In the genomic region with DNA sequence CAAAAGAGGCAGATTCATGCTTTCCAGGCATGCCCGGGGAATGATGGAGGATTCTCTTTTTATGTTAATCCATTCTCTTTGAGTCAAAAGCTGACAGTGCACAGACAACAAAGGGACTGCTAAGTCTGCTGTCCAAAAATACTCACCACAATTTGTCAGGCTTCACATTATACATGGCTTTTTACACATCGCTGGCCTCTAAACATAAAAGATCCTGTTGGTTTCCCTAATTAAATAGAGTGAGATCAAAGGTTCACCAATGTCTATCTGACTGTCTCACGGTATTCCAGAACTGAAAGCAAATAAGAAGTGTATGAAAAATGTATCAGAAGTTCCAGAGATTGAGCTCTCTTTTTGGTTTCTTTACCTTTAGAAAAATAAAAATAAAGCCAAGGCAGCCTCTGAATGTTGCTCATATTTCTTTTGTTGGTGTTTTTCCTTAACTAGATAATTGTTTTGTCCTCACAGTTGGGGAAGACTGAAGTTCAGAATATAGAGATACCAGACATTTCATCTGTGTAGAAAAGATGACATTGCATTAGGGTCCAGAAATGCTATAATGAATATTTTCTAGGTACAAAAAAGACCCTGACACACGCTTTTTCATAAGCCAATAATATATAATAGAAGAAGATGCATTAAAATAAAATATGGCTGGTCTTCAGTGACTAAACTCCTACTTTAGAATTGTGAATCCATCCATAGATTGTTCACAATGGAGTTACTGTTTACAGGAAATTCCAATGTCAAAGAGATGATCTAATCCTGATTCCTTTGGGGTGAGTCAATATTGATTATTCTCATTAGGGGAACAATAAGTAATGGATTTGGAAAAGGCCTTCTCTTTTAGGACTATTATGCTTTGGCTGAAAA, we compare ENCODE assay signal across 1 cellular context.
TF ChIP-seq lines count a peak whose summit lies in the region.

No MANE protein-coding gene starts in this region.

TF ChIP-seq in HepG2, 621 proteins besides CTCF, POLR2A, EP300 and RAD21 (continued from another document and continues in another):
- TF ChIP-seq, protein P1, sequence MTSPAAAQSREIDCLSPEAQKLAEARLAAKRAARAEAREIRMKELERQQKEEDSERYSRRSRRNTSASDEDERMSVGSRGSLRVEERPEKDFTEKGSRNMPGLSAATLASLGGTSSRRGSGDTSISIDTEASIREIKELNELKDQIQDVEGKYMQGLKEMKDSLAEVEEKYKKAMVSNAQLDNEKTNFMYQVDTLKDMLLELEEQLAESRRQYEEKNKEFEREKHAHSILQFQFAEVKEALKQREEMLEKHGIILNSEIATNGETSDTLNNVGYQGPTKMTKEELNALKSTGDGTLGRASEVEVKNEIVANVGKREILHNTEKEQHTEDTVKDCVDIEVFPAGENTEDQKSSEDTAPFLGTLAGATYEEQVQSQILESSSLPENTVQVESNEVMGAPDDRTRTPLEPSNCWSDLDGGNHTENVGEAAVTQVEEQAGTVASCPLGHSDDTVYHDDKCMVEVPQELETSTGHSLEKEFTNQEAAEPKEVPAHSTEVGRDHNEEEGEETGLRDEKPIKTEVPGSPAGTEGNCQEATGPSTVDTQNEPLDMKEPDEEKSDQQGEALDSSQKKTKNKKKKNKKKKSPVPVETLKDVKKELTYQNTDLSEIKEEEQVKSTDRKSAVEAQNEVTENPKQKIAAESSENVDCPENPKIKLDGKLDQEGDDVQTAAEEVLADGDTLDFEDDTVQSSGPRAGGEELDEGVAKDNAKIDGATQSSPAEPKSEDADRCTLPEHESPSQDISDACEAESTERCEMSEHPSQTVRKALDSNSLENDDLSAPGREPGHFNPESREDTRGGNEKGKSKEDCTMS (CRISPR knock-in tag; conservative IDR thresholded peaks at IDR 0.05), result no peak
- TF ChIP-seq MIXL1 (CRISPR knock-in tag; IDR thresholded peaks at IDR 0.05) (peak; percentile 99), ETV5 (CRISPR knock-in tag; IDR thresholded peaks at IDR 0.05; ENCODE audit: borderline replicate concordance) (peak; percentile 50; the same call in 1 of the 2 replicates), PHF5A (CRISPR knock-in tag; IDR thresholded peaks at IDR 0.05; ENCODE audit: low read depth, unreplicated experiment) (peak; percentile 46), SALL1 (CRISPR knock-in tag; IDR thresholded peaks at IDR 0.05) (peak; percentile 56; the same call in 1 of the 2 replicates), ELF1 (CRISPR knock-in tag; IDR thresholded peaks at IDR 0.05) (no peak), FOXO1 (CRISPR knock-in tag; IDR thresholded peaks at IDR 0.05) (peak; percentile 66; the same call in 1 of the 2 replicates), ATF7 (IDR thresholded peaks at IDR 0.05) (peak; percentile 90), ATF7 (CRISPR knock-in tag; IDR thresholded peaks at IDR 0.05) (no peak; the same call in 1 of the 2 replicates), FOXK1 (CRISPR knock-in tag; IDR thresholded peaks at IDR 0.05; ENCODE audit: borderline replicate concordance, low read depth) (peak; percentile 85; the same call in 1 of the 2 replicates), FOXP1 (IDR thresholded peaks at IDR 0.05) (0 out of 2 replicates have a peak, but pooled peaks have one; percentile 21), FOXP1 (CRISPR knock-in tag; IDR thresholded peaks at IDR 0.05) (peak; percentile 89), MXI1 (IDR thresholded peaks at IDR 0.05; ENCODE audit: borderline replicate concordance, low read depth, low read length) (peak; percentile 38; the same call in 1 of the 3 replicates), ZNF468 (CRISPR knock-in tag; IDR thresholded peaks at IDR 0.05) (no peak), ZNF570 (CRISPR knock-in tag; IDR thresholded peaks at IDR 0.05; ENCODE audit: borderline replicate concordance) (no peak), HOXD1 (CRISPR knock-in tag; IDR thresholded peaks at IDR 0.05) (peak; percentile 56; the same call in 1 of the 2 replicates), CREB1 (IDR thresholded peaks at IDR 0.05) (no peak), CREB1 (CRISPR knock-in tag; IDR thresholded peaks at IDR 0.05) (0 out of 2 replicates have a peak, but pooled peaks have one; percentile 16), HOXA9 (CRISPR knock-in tag; IDR thresholded peaks at IDR 0.05; ENCODE audit: borderline replicate concordance) (no peak), NR2F1 (CRISPR knock-in tag; IDR thresholded peaks at IDR 0.05) (no peak), FIP1L1 (IDR thresholded peaks at IDR 0.05; ENCODE audit: borderline replicate concordance, insufficient read depth, low read depth, low read length) (no peak), ZNF292 (CRISPR knock-in tag; IDR thresholded peaks at IDR 0.05; ENCODE audit: borderline replicate concordance, low read depth) (no peak), CEBPG (CRISPR knock-in tag; IDR thresholded peaks at IDR 0.05) (peak; percentile 60), JUND (CRISPR knock-in tag; IDR thresholded peaks at IDR 0.05) (peak; percentile 98), TEAD2 (CRISPR knock-in tag; IDR thresholded peaks at IDR 0.05) (no peak), DPF2 (CRISPR knock-in tag; IDR thresholded peaks at IDR 0.05; ENCODE audit: borderline replicate concordance, low read depth) (peak; percentile 75), RXRB (CRISPR knock-in tag; IDR thresholded peaks at IDR 0.05; ENCODE audit: borderline replicate concordance) (peak; percentile 75), MTF1 (CRISPR knock-in tag; IDR thresholded peaks at IDR 0.05) (no peak), MEF2D (CRISPR knock-in tag; IDR thresholded peaks at IDR 0.05) (peak; percentile 86), JUNB (CRISPR knock-in tag; IDR thresholded peaks at IDR 0.05; ENCODE audit: borderline replicate concordance) (peak; percentile 94), HDAC2 (CRISPR knock-in tag; IDR thresholded peaks at IDR 0.05) (peak; percentile 66), GATAD2A (CRISPR knock-in tag; IDR thresholded peaks at IDR 0.05) (peak; percentile 85), ARNT2 (CRISPR knock-in tag; IDR thresholded peaks at IDR 0.05; ENCODE audit: low read depth) (no peak)
- TF ChIP-seq, protein P2, sequence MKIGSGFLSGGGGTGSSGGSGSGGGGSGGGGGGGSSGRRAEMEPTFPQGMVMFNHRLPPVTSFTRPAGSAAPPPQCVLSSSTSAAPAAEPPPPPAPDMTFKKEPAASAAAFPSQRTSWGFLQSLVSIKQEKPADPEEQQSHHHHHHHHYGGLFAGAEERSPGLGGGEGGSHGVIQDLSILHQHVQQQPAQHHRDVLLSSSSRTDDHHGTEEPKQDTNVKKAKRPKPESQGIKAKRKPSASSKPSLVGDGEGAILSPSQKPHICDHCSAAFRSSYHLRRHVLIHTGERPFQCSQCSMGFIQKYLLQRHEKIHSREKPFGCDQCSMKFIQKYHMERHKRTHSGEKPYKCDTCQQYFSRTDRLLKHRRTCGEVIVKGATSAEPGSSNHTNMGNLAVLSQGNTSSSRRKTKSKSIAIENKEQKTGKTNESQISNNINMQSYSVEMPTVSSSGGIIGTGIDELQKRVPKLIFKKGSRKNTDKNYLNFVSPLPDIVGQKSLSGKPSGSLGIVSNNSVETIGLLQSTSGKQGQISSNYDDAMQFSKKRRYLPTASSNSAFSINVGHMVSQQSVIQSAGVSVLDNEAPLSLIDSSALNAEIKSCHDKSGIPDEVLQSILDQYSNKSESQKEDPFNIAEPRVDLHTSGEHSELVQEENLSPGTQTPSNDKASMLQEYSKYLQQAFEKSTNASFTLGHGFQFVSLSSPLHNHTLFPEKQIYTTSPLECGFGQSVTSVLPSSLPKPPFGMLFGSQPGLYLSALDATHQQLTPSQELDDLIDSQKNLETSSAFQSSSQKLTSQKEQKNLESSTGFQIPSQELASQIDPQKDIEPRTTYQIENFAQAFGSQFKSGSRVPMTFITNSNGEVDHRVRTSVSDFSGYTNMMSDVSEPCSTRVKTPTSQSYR (CRISPR knock-in tag; IDR thresholded peaks at IDR 0.05; ENCODE audit: borderline replicate concordance), result peak; percentile 33; the same call in 1 of the 2 replicates
- TF ChIP-seq, protein P3, sequence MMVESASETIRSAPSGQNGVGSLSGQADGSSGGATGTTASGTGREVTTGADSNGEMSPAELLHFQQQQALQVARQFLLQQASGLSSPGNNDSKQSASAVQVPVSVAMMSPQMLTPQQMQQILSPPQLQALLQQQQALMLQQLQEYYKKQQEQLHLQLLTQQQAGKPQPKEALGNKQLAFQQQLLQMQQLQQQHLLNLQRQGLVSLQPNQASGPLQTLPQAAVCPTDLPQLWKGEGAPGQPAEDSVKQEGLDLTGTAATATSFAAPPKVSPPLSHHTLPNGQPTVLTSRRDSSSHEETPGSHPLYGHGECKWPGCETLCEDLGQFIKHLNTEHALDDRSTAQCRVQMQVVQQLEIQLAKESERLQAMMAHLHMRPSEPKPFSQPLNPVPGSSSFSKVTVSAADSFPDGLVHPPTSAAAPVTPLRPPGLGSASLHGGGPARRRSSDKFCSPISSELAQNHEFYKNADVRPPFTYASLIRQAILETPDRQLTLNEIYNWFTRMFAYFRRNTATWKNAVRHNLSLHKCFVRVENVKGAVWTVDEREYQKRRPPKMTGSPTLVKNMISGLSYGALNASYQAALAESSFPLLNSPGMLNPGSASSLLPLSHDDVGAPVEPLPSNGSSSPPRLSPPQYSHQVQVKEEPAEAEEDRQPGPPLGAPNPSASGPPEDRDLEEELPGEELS (CRISPR knock-in tag; IDR thresholded peaks at IDR 0.05), result peak; percentile 88
- TF ChIP-seq, protein P4, sequence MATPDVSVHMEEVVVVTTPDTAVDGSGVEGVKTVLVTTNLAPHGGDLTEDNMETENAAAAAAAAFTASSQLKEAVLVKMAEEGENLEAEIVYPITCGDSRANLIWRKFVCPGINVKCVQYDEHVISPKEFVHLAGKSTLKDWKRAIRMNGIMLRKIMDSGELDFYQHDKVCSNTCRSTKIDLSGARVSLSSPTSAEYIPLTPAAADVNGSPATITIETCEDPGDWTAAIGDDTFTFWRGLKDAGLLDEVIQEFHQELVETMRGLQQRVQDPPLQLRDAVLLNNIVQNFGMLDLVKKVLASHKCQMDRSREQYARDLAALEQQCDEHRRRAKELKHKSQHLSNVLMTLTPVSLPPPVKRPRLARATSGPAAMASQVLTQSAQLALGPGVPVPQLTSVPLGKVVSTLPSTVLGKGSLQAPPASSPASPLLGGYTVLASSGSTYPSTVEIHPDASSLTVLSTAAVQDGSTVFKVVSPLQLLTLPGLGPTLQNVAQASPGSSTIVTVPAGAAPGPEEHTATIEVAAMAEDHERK (CRISPR knock-in tag; IDR thresholded peaks at IDR 0.05; ENCODE audit: low read depth), result no peak
- TF ChIP-seq, protein P5, sequence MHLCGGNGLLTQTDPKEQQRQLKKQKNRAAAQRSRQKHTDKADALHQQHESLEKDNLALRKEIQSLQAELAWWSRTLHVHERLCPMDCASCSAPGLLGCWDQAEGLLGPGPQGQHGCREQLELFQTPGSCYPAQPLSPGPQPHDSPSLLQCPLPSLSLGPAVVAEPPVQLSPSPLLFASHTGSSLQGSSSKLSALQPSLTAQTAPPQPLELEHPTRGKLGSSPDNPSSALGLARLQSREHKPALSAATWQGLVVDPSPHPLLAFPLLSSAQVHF (CRISPR knock-in tag; IDR thresholded peaks at IDR 0.05), result no peak
- TF ChIP-seq, protein P6, sequence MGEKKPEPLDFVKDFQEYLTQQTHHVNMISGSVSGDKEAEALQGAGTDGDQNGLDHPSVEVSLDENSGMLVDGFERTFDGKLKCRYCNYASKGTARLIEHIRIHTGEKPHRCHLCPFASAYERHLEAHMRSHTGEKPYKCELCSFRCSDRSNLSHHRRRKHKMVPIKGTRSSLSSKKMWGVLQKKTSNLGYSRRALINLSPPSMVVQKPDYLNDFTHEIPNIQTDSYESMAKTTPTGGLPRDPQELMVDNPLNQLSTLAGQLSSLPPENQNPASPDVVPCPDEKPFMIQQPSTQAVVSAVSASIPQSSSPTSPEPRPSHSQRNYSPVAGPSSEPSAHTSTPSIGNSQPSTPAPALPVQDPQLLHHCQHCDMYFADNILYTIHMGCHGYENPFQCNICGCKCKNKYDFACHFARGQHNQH (CRISPR knock-in tag; IDR thresholded peaks at IDR 0.05), result peak; percentile 39; the same call in 1 of the 2 replicates
- TF ChIP-seq, protein P7, sequence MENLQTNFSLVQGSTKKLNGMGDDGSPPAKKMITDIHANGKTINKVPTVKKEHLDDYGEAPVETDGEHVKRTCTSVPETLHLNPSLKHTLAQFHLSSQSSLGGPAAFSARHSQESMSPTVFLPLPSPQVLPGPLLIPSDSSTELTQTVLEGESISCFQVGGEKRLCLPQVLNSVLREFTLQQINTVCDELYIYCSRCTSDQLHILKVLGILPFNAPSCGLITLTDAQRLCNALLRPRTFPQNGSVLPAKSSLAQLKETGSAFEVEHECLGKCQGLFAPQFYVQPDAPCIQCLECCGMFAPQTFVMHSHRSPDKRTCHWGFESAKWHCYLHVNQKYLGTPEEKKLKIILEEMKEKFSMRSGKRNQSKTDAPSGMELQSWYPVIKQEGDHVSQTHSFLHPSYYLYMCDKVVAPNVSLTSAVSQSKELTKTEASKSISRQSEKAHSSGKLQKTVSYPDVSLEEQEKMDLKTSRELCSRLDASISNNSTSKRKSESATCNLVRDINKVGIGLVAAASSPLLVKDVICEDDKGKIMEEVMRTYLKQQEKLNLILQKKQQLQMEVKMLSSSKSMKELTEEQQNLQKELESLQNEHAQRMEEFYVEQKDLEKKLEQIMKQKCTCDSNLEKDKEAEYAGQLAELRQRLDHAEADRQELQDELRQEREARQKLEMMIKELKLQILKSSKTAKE (CRISPR knock-in tag; IDR thresholded peaks at IDR 0.05; ENCODE audit: borderline replicate concordance), result peak; percentile 51; the same call in 1 of the 2 replicates
- TF ChIP-seq, protein P8, sequence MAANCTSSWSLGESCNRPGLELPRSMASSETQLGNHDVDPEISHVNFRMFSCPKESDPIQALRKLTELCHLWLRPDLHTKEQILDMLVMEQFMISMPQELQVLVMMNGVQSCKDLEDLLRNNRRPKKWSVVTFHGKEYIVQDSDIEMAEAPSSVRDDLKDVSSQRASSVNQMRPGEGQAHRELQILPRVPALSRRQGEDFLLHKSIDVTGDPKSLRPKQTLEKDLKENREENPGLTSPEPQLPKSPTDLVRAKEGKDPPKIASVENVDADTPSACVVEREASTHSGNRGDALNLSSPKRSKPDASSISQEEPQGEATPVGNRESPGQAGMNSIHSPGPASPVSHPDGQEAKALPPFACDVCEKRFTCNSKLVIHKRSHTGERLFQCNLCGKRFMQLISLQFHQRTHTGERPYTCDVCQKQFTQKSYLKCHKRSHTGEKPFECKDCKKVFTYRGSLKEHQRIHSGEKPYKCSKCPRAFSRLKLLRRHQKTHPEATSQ (CRISPR knock-in tag; IDR thresholded peaks at IDR 0.05; ENCODE audit: borderline replicate concordance), result no peak
- TF ChIP-seq, protein P9, sequence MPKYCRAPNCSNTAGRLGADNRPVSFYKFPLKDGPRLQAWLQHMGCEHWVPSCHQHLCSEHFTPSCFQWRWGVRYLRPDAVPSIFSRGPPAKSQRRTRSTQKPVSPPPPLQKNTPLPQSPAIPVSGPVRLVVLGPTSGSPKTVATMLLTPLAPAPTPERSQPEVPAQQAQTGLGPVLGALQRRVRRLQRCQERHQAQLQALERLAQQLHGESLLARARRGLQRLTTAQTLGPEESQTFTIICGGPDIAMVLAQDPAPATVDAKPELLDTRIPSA (CRISPR knock-in tag; IDR thresholded peaks at IDR 0.05; ENCODE audit: borderline replicate concordance), result no peak
- TF ChIP-seq, protein P10, sequence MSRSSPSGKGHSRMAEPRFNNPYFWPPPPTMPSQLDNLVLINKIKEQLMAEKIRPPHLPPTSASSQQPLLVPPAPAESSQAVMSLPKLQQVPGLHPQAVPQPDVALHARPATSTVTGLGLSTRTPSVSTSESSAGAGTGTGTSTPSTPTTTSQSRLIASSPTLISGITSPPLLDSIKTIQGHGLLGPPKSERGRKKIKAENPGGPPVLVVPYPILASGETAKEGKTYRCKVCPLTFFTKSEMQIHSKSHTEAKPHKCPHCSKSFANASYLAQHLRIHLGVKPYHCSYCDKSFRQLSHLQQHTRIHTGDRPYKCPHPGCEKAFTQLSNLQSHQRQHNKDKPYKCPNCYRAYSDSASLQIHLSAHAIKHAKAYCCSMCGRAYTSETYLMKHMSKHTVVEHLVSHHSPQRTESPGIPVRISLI (CRISPR knock-in tag; IDR thresholded peaks at IDR 0.05; ENCODE audit: borderline replicate concordance), result peak; percentile 58; the same call in 1 of the 2 replicates
